Comparison of ENCODE assay signal across 1 cellular context in the genomic region with DNA sequence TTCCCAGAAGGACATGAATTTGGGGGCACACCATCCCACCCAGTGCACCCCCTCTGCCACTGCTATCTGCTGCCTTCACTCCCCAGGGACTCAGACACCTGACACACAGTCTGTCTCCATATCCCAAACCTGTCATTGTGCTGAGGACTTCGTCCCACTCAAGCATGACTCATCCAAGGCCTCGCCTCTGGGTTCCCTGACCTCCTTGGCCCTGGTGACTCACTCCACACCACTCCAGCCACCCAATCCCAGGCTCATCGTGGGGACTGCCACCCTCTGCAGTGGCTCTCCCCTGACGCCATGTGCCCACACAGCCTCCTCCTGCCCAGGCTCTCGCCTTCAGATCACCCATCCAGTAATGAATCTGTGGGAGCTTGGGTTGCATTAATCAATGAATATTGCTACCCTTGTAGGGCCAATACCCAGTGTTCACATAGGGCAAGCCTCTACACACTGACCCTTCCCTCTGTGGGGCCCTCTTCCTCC.
TF ChIP-seq lines count a peak whose summit lies in the region.

No MANE protein-coding gene starts in this region.

TF ChIP-seq in K562, 482 proteins besides CTCF, POLR2A, EP300 and RAD21 (continued from another document and continues in another):
- TF ChIP-seq, protein P1, sequence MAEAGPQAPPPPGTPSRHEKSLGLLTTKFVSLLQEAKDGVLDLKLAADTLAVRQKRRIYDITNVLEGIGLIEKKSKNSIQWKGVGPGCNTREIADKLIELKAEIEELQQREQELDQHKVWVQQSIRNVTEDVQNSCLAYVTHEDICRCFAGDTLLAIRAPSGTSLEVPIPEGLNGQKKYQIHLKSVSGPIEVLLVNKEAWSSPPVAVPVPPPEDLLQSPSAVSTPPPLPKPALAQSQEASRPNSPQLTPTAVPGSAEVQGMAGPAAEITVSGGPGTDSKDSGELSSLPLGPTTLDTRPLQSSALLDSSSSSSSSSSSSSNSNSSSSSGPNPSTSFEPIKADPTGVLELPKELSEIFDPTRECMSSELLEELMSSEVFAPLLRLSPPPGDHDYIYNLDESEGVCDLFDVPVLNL (CRISPR knock-in tag; IDR thresholded peaks at IDR 0.05; ENCODE audit: low read depth) = no peak
- TF ChIP-seq ZNF143 (CRISPR knock-in tag; IDR thresholded peaks at IDR 0.05) = 0 out of 2 replicates have a peak, but pooled peaks have one; percentile 25
- TF ChIP-seq KHSRP (IDR thresholded peaks at IDR 0.05) = no peak
- no peak for TF ChIP-seq ZNF717 (CRISPR knock-in tag; IDR thresholded peaks at IDR 0.05)
- TF ChIP-seq CREBBP (IDR thresholded peaks at IDR 0.05; ENCODE audit: low read depth, low read length) = no peak
- no peak for TF ChIP-seq FUS (optimal IDR thresholded peaks at IDR 0.05; ENCODE audit: low read depth, low read length)
- TF ChIP-seq, protein P2, sequence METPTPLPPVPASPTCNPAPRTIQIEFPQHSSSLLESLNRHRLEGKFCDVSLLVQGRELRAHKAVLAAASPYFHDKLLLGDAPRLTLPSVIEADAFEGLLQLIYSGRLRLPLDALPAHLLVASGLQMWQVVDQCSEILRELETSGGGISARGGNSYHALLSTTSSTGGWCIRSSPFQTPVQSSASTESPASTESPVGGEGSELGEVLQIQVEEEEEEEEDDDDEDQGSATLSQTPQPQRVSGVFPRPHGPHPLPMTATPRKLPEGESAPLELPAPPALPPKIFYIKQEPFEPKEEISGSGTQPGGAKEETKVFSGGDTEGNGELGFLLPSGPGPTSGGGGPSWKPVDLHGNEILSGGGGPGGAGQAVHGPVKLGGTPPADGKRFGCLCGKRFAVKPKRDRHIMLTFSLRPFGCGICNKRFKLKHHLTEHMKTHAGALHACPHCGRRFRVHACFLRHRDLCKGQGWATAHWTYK (CRISPR knock-in tag; IDR thresholded peaks at IDR 0.05) = 0 out of 2 replicates have a peak, but pooled peaks have one; percentile 13
- no peak for TF ChIP-seq WHSC1 (IDR thresholded peaks at IDR 0.05; ENCODE audit: low read length)
- TF ChIP-seq NUFIP1 (IDR thresholded peaks at IDR 0.05; ENCODE audit: partially characterized antibody) = no peak
- peak; percentile 61; the same call in 1 of the 2 replicates for TF ChIP-seq FOXP1 (CRISPR knock-in tag; IDR thresholded peaks at IDR 0.05)
- TF ChIP-seq SMAD3 (CRISPR knock-in tag; conservative IDR thresholded peaks at IDR 0.05) = no peak
- TF ChIP-seq MIER1 (IDR thresholded peaks at IDR 0.05; ENCODE audit: low read depth) = no peak
- peak; percentile 100 for TF ChIP-seq FOSL1 (tag; conservative IDR thresholded peaks at IDR 0.05)
- no peak for TF ChIP-seq ZNF165 (CRISPR knock-in tag; IDR thresholded peaks at IDR 0.05; ENCODE audit: borderline replicate concordance)
- no peak for TF ChIP-seq PRMT5 (CRISPR knock-in tag; IDR thresholded peaks at IDR 0.05)
- TF ChIP-seq RCOR1 (IDR thresholded peaks at IDR 0.05; ENCODE audit: borderline replicate concordance in 1 of 2, low read depth in 2 of 2, low read length in 2 of 2) = peak; percentile 58 to 88; a peak in 3 of 4 replicates
- TF ChIP-seq, protein P3, sequence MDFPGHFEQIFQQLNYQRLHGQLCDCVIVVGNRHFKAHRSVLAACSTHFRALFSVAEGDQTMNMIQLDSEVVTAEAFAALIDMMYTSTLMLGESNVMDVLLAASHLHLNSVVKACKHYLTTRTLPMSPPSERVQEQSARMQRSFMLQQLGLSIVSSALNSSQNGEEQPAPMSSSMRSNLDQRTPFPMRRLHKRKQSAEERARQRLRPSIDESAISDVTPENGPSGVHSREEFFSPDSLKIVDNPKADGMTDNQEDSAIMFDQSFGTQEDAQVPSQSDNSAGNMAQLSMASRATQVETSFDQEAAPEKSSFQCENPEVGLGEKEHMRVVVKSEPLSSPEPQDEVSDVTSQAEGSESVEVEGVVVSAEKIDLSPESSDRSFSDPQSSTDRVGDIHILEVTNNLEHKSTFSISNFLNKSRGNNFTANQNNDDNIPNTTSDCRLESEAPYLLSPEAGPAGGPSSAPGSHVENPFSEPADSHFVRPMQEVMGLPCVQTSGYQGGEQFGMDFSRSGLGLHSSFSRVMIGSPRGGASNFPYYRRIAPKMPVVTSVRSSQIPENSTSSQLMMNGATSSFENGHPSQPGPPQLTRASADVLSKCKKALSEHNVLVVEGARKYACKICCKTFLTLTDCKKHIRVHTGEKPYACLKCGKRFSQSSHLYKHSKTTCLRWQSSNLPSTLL (IDR thresholded peaks at IDR 0.05) = no peak
- no peak for TF ChIP-seq ZNF121 (CRISPR knock-in tag; conservative IDR thresholded peaks at IDR 0.05)
- no peak for TF ChIP-seq FOXM1 (IDR thresholded peaks at IDR 0.05; ENCODE audit: low read depth)
- 0 out of 2 replicates have a peak, but pooled peaks have one; percentile 9 for TF ChIP-seq FOXM1 (CRISPR knock-in tag; IDR thresholded peaks at IDR 0.05; ENCODE audit: low read depth)
- peak; percentile 66; the same call in 1 of the 2 replicates for TF ChIP-seq SMAD4 (CRISPR knock-in tag; conservative IDR thresholded peaks at IDR 0.05)
- TF ChIP-seq, protein P4, sequence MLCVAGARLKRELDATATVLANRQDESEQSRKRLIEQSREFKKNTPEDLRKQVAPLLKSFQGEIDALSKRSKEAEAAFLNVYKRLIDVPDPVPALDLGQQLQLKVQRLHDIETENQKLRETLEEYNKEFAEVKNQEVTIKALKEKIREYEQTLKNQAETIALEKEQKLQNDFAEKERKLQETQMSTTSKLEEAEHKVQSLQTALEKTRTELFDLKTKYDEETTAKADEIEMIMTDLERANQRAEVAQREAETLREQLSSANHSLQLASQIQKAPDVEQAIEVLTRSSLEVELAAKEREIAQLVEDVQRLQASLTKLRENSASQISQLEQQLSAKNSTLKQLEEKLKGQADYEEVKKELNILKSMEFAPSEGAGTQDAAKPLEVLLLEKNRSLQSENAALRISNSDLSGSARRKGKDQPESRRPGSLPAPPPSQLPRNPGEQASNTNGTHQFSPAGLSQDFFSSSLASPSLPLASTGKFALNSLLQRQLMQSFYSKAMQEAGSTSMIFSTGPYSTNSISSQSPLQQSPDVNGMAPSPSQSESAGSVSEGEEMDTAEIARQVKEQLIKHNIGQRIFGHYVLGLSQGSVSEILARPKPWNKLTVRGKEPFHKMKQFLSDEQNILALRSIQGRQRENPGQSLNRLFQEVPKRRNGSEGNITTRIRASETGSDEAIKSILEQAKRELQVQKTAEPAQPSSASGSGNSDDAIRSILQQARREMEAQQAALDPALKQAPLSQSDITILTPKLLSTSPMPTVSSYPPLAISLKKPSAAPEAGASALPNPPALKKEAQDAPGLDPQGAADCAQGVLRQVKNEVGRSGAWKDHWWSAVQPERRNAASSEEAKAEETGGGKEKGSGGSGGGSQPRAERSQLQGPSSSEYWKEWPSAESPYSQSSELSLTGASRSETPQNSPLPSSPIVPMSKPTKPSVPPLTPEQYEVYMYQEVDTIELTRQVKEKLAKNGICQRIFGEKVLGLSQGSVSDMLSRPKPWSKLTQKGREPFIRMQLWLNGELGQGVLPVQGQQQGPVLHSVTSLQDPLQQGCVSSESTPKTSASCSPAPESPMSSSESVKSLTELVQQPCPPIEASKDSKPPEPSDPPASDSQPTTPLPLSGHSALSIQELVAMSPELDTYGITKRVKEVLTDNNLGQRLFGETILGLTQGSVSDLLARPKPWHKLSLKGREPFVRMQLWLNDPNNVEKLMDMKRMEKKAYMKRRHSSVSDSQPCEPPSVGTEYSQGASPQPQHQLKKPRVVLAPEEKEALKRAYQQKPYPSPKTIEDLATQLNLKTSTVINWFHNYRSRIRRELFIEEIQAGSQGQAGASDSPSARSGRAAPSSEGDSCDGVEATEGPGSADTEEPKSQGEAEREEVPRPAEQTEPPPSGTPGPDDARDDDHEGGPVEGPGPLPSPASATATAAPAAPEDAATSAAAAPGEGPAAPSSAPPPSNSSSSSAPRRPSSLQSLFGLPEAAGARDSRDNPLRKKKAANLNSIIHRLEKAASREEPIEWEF (CRISPR knock-in tag; IDR thresholded peaks at IDR 0.05) = no peak
- no peak for TF ChIP-seq ZNF586 (CRISPR knock-in tag; conservative IDR thresholded peaks at IDR 0.05)
- TF ChIP-seq HCFC1 (IDR thresholded peaks at IDR 0.05; ENCODE audit: low read depth, low read length) = no peak; the same call in 1 of the 2 replicates
- TF ChIP-seq RBM15 (IDR thresholded peaks at IDR 0.05; ENCODE audit: insufficient read depth, low read length) = no peak
- no peak for TF ChIP-seq U2AF1 (optimal IDR thresholded peaks at IDR 0.05; ENCODE audit: low read depth, low read length)
- no peak for TF ChIP-seq FOXJ2 (tag; IDR thresholded peaks at IDR 0.05)
- TF ChIP-seq, protein P5, sequence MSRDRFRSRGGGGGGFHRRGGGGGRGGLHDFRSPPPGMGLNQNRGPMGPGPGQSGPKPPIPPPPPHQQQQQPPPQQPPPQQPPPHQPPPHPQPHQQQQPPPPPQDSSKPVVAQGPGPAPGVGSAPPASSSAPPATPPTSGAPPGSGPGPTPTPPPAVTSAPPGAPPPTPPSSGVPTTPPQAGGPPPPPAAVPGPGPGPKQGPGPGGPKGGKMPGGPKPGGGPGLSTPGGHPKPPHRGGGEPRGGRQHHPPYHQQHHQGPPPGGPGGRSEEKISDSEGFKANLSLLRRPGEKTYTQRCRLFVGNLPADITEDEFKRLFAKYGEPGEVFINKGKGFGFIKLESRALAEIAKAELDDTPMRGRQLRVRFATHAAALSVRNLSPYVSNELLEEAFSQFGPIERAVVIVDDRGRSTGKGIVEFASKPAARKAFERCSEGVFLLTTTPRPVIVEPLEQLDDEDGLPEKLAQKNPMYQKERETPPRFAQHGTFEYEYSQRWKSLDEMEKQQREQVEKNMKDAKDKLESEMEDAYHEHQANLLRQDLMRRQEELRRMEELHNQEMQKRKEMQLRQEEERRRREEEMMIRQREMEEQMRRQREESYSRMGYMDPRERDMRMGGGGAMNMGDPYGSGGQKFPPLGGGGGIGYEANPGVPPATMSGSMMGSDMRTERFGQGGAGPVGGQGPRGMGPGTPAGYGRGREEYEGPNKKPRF (IDR thresholded peaks at IDR 0.05; ENCODE audit: low read depth, low read length) = no peak
- TF ChIP-seq SIN3B (IDR thresholded peaks at IDR 0.05; ENCODE audit: low read depth) = no peak
- no peak for TF ChIP-seq DNMT1 (IDR thresholded peaks at IDR 0.05)
- peak; percentile 8; the same call in 1 of the 2 replicates for TF ChIP-seq STAT5A (IDR thresholded peaks at IDR 0.05; ENCODE audit: borderline replicate concordance, low read length)
- TF ChIP-seq, protein P6, sequence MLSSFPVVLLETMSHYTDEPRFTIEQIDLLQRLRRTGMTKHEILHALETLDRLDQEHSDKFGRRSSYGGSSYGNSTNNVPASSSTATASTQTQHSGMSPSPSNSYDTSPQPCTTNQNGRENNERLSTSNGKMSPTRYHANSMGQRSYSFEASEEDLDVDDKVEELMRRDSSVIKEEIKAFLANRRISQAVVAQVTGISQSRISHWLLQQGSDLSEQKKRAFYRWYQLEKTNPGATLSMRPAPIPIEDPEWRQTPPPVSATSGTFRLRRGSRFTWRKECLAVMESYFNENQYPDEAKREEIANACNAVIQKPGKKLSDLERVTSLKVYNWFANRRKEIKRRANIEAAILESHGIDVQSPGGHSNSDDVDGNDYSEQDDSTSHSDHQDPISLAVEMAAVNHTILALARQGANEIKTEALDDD (IDR thresholded peaks at IDR 0.05) = no peak
- TF ChIP-seq, protein P7, sequence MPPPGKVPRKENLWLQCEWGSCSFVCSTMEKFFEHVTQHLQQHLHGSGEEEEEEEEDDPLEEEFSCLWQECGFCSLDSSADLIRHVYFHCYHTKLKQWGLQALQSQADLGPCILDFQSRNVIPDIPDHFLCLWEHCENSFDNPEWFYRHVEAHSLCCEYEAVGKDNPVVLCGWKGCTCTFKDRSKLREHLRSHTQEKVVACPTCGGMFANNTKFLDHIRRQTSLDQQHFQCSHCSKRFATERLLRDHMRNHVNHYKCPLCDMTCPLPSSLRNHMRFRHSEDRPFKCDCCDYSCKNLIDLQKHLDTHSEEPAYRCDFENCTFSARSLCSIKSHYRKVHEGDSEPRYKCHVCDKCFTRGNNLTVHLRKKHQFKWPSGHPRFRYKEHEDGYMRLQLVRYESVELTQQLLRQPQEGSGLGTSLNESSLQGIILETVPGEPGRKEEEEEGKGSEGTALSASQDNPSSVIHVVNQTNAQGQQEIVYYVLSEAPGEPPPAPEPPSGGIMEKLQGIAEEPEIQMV (tag; conservative IDR thresholded peaks at IDR 0.05; ENCODE audit: low read depth) = 0 out of 2 replicates have a peak, but pooled peaks have one; percentile 37
- TF ChIP-seq HDAC6 (IDR thresholded peaks at IDR 0.05; ENCODE audit: low read depth, low read length) = no peak
- TF ChIP-seq, protein P8, sequence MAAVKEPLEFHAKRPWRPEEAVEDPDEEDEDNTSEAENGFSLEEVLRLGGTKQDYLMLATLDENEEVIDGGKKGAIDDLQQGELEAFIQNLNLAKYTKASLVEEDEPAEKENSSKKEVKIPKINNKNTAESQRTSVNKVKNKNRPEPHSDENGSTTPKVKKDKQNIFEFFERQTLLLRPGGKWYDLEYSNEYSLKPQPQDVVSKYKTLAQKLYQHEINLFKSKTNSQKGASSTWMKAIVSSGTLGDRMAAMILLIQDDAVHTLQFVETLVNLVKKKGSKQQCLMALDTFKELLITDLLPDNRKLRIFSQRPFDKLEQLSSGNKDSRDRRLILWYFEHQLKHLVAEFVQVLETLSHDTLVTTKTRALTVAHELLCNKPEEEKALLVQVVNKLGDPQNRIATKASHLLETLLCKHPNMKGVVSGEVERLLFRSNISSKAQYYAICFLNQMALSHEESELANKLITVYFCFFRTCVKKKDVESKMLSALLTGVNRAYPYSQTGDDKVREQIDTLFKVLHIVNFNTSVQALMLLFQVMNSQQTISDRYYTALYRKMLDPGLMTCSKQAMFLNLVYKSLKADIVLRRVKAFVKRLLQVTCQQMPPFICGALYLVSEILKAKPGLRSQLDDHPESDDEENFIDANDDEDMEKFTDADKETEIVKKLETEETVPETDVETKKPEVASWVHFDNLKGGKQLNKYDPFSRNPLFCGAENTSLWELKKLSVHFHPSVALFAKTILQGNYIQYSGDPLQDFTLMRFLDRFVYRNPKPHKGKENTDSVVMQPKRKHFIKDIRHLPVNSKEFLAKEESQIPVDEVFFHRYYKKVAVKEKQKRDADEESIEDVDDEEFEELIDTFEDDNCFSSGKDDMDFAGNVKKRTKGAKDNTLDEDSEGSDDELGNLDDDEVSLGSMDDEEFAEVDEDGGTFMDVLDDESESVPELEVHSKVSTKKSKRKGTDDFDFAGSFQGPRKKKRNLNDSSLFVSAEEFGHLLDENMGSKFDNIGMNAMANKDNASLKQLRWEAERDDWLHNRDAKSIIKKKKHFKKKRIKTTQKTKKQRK (IDR thresholded peaks at IDR 0.05; ENCODE audit: borderline replicate concordance, low read depth, low read length) = no peak
- TF ChIP-seq HNRNPLL (IDR thresholded peaks at IDR 0.05; ENCODE audit: low read depth, low read length, poor library complexity, severe bottlenecking) = no peak
- TF ChIP-seq PYGO2 (tag; IDR thresholded peaks at IDR 0.05) = no peak
- no peak for TF ChIP-seq GTF2A2 (tag; IDR thresholded peaks at IDR 0.05)
- no peak for TF ChIP-seq ZNF444 (CRISPR knock-in tag; IDR thresholded peaks at IDR 0.05)
- no peak for TF ChIP-seq ZNF197 (CRISPR knock-in tag; IDR thresholded peaks at IDR 0.05; ENCODE audit: low read depth)
- TF ChIP-seq ZNF780A (CRISPR knock-in tag; IDR thresholded peaks at IDR 0.05) = no peak
